ENCODE assay signal across 16 cellular contexts in genomic region chr5:96244696-96245095, GRCh38.
"Had no signal": no experiment of that assay in that cellular context is flagged by ENCODE, and none has a peak within 500 bp of the region (broad histone marks: within the 10 kb centered on the region; RNA-seq: fewer than 3 reads in every experiment).

No MANE protein-coding gene starts in this region.

- H3K36me3 ChIP-seq: lower lobe of right lung, WERI-Rb-1 had no signal

- DNase-seq: activated CD4-positive, alpha-beta memory T cell treated with anti-CD3 and anti-CD28 coated beads, Interleukin-2, amount 10 ng/mL, durations not matched to agents 7 days and 5 days; activated CD4-positive, alpha-beta T cell treated with anti-CD3 and anti-CD28 coated beads for 36 hours; activated gamma-delta T cell treated with Interleukin-2 at 50 U/mL for 16 hours; activated naive CD8-positive, alpha-beta T cell treated with anti-CD3 and anti-CD28 coated beads for 36 hours; activated T-cell treated with anti-CD3 and anti-CD28 coated beads, Interleukin-2, amount 50 U/mL, for 72 hours; aorta; foreskin melanocyte; lower lobe of right lung; naive B cell; right cardiac atrium; stimulated activated naive CD4-positive, alpha-beta T cell; substantia nigra; T-cell; T1000; WERI-Rb-1 had no signal

- FAIRE-seq: colon had no signal

- H3K27ac Mint-ChIP-seq: activated CD4-positive, alpha-beta memory T cell treated with anti-CD3 and anti-CD28 coated beads, Interleukin-2, amount 10 ng/mL, durations not matched to agents 7 days and 5 days; activated CD4-positive, alpha-beta T cell treated with anti-CD3 and anti-CD28 coated beads for 36 hours; activated naive CD8-positive, alpha-beta T cell treated with anti-CD3 and anti-CD28 coated beads for 36 hours; activated T-cell treated with anti-CD3 and anti-CD28 coated beads, Interleukin-2, amount 50 U/mL, for 72 hours; naive B cell; T-cell had no signal

- H3K27ac ChIP-seq: lower lobe of right lung, WERI-Rb-1 had no signal

- ATAC-seq: activated CD4-positive, alpha-beta T cell treated with anti-CD3 and anti-CD28 coated beads for 36 hours; activated T-cell treated with anti-CD3 and anti-CD28 coated beads, Interleukin-2, amount 50 U/mL, for 72 hours; lower lobe of right lung; right cardiac atrium; T-cell had no signal

- H3K4me3 Mint-ChIP-seq: activated CD4-positive, alpha-beta memory T cell treated with anti-CD3 and anti-CD28 coated beads, Interleukin-2, amount 10 ng/mL, durations not matched to agents 7 days and 5 days; activated CD4-positive, alpha-beta T cell treated with anti-CD3 and anti-CD28 coated beads for 36 hours; activated naive CD8-positive, alpha-beta T cell treated with anti-CD3 and anti-CD28 coated beads for 36 hours; activated T-cell treated with anti-CD3 and anti-CD28 coated beads, Interleukin-2, amount 50 U/mL, for 72 hours; naive B cell; T-cell had no signal

- H3K9me3 Mint-ChIP-seq: activated CD4-positive, alpha-beta memory T cell treated with anti-CD3 and anti-CD28 coated beads, Interleukin-2, amount 10 ng/mL, durations not matched to agents 7 days and 5 days; activated naive CD8-positive, alpha-beta T cell treated with anti-CD3 and anti-CD28 coated beads for 36 hours; activated T-cell treated with anti-CD3 and anti-CD28 coated beads, Interleukin-2, amount 50 U/mL, for 72 hours; T-cell had no signal

- H3K4me3 ChIP-seq: lower lobe of right lung had no signal

- H3K9me3 ChIP-seq: lower lobe of right lung had no signal

- H3K36me3 Mint-ChIP-seq: activated naive CD8-positive, alpha-beta T cell treated with anti-CD3 and anti-CD28 coated beads for 36 hours; naive B cell; T-cell had no signal

- H3K4me1 Mint-ChIP-seq: activated CD4-positive, alpha-beta memory T cell treated with anti-CD3 and anti-CD28 coated beads, Interleukin-2, amount 10 ng/mL, durations not matched to agents 7 days and 5 days; activated CD4-positive, alpha-beta T cell treated with anti-CD3 and anti-CD28 coated beads for 36 hours; activated naive CD8-positive, alpha-beta T cell treated with anti-CD3 and anti-CD28 coated beads for 36 hours; naive B cell; T-cell had no signal
